ENCODE assay signal across 12 cellular contexts in genomic region chr12:31906581-31907286, GRCh38. TPM values are rescaled to one million over a fixed set of nuclear protein-coding genes. Genes with fewer than 3 reads are reported as not detected.
DNase-seq lines count a peak whose midpoint lies in the region; ATAC-seq and TF ChIP-seq lines count a peak whose summit lies in the region.
"Had no signal": no experiment of that assay in that cellular context is flagged by ENCODE, and none has a peak within 500 bp of the region (broad histone marks: within the 10 kb centered on the region; RNA-seq: fewer than 3 reads in every experiment).

No MANE protein-coding gene starts in this region.

- DNase-seq in activated B cell treated with CpG ODN at 0.5 μM for 24 hours (no peak), pons (ENCODE audit: low spot score) (peak; percentile 10), NCI-H774 (lab: John Stamatoyannopoulos, UW) (no peak), activated gamma-delta T cell (lab: John Stamatoyannopoulos, UW) (no peak)
- DNase-seq in T-helper 2 cell treated with Interferon-gamma antibody and Interleukin-4, amounts not matched to agents 5 μg/mL and 100 μg/mL, for 36 hours (ENCODE audit: low spot score), result no peak
- DNase-seq: activated CD4-positive, alpha-beta T cell treated with anti-CD3 and anti-CD28 coated beads, Interleukin-2, amount 10 ng/mL, durations not matched to agents 24 days and 14 days; activated effector memory CD4-positive, alpha-beta T cell treated with anti-CD3 and anti-CD28 coated beads, Interleukin-2, amount 50 U/mL, for 16 hours; NCI-H1417; NCI-H69 had no signal

- peak overlapping the region; percentile 87 for H3K27ac Mint-ChIP-seq in activated B cell treated with CpG ODN at 0.5 μM for 24 hours
- no peak overlapping the region for H3K27ac Mint-ChIP-seq in T-helper 2 cell treated with Interferon-gamma antibody and Interleukin-4, amounts not matched to agents 5 μg/mL and 100 μg/mL, for 36 hours
- H3K27ac Mint-ChIP-seq: activated CD4-positive, alpha-beta T cell treated with anti-CD3 and anti-CD28 coated beads, Interleukin-2, amount 10 ng/mL, durations not matched to agents 24 days and 14 days had no signal

- H3K9me3 Mint-ChIP-seq in activated B cell treated with CpG ODN at 0.5 μM for 24 hours, result peaks cover 28% of the 10 kb centered on the region
- H3K9me3 Mint-ChIP-seq in T-helper 2 cell treated with Interferon-gamma antibody and Interleukin-4, amounts not matched to agents 5 μg/mL and 100 μg/mL, for 36 hours, result peaks cover 49% of the 10 kb centered on the region

- intact Hi-C loops in activated B cell treated with CpG ODN at 0.5 μM for 24 hours (cut with micrococcal nuclease), result loop anchor here (1.0 kb wide), 1 partner anchor 10 kb away; no protein-coding TSS in a partner anchor

- peaks cover 33% of the 10 kb centered on the region for H3K4me1 Mint-ChIP-seq in activated B cell treated with CpG ODN at 0.5 μM for 24 hours
- H3K4me1 Mint-ChIP-seq in T-helper 2 cell treated with Interferon-gamma antibody and Interleukin-4, amounts not matched to agents 5 μg/mL and 100 μg/mL, for 36 hours (ENCODE audit: low read depth), result peaks cover 1% of the 10 kb centered on the region

- H3K36me3 Mint-ChIP-seq in activated B cell treated with CpG ODN at 0.5 μM for 24 hours (ENCODE audit: low read depth), result peaks cover 26% of the 10 kb centered on the region
- H3K36me3 Mint-ChIP-seq in T-helper 2 cell treated with Interferon-gamma antibody and Interleukin-4, amounts not matched to agents 5 μg/mL and 100 μg/mL, for 36 hours (ENCODE audit: low read depth), result peaks cover 23% of the 10 kb centered on the region

- ATAC-seq in GM18505 (IDR thresholded peaks at IDR 0.05; ENCODE audit: unreplicated experiment), result peak; percentile 69
- ATAC-seq in HG03565 (IDR thresholded peaks at IDR 0.05; ENCODE audit: unreplicated experiment), result peak; percentile 65
- ATAC-seq in activated B cell treated with CpG ODN at 0.5 μM for 24 hours (ENCODE audit: low read depth), result peak; percentile 80
- ATAC-seq: sciatic nerve had no signal

- CTCF ChIA-PET in activated B cell treated with CpG ODN at 0.5 μM for 24 hours (lab: Charles Lee), result no interaction called here

- H3K4me3 Mint-ChIP-seq in activated B cell treated with CpG ODN at 0.5 μM for 24 hours, result peak overlapping the region; percentile 55
- H3K4me3 Mint-ChIP-seq in T-helper 2 cell treated with Interferon-gamma antibody and Interleukin-4, amounts not matched to agents 5 μg/mL and 100 μg/mL, for 36 hours, result no peak overlapping the region
- H3K4me3 Mint-ChIP-seq: activated CD4-positive, alpha-beta T cell treated with anti-CD3 and anti-CD28 coated beads, Interleukin-2, amount 10 ng/mL, durations not matched to agents 24 days and 14 days had no signal

- POLR2A ChIA-PET in activated B cell treated with CpG ODN at 0.5 μM for 24 hours (lab: Charles Lee), result interaction anchor here (0.5 to 5.6 kb wide), 11 partner anchors 9 to 178 kb away, joined by 3 to 33 read pairs (median 5); partner anchors contain the start of genes AMN1 and RESF1

- TF ChIP-seq CTCF in activated B cell treated with CpG ODN at 0.5 μM for 24 hours (IDR thresholded peaks at IDR 0.05), result no peak

- TF ChIP-seq POLR2A in GM18505 (IDR thresholded peaks at IDR 0.05; ENCODE audit: borderline replicate concordance, extremely low read depth, insufficient read depth, insufficient read length), result no peak

- H3K27me3 Mint-ChIP-seq in activated B cell treated with CpG ODN at 0.5 μM for 24 hours, result no peaks in the 10 kb centered on the region
- no peaks in the 10 kb centered on the region for H3K27me3 Mint-ChIP-seq in T-helper 2 cell treated with Interferon-gamma antibody and Interleukin-4, amounts not matched to agents 5 μg/mL and 100 μg/mL, for 36 hours (ENCODE audit: low read depth)
- H3K27me3 Mint-ChIP-seq: activated CD4-positive, alpha-beta T cell treated with anti-CD3 and anti-CD28 coated beads, Interleukin-2, amount 10 ng/mL, durations not matched to agents 24 days and 14 days had no signal

RNA-seq across cellular contexts. Expression of gene RESF1, which starts 52.5 kb away (rescaled TPM):
- 286 and 299 TPM in 2 replicates for total RNA-seq in activated B cell treated with CpG ODN at 0.5 μM for 24 hours
